ENCODE assay signal across 1 cellular context in the genomic region with DNA sequence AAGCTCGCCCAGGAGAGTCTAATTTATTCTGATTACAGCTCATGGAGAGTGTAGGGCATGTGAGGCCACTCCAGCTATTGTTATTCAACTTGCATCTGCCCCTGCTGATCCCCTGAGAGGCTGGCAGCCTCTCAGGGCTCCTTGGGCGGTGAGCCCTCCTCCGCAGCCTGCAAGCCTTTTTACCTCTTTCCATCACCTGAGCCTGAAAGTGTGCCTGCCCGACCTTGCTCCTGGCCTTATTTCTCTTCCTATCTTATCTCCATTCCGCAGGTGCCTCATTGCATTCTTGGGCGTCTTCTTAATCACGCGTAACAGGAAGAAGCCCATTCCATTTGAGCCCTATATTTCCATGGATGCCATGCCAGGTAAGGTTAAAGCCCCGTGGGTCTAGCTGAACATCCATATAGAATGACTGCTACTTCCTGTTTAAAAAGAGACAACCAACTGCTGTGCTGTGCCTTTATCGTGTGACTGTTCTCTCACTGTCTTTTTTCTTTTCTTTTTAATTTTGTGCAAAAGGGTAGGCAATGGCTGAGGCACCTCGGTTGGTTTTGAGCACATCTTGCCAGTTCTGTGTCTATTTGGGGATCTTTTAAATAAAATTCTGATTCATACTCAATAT.
TF ChIP-seq lines count a peak whose summit lies in the region.

No MANE protein-coding gene starts in this region.

TF ChIP-seq in neural cell, 6 proteins besides CTCF, POLR2A, EP300 and RAD21:
- no peak for TF ChIP-seq EZH2 (IDR thresholded peaks at IDR 0.05; ENCODE audit: borderline replicate concordance, insufficient read depth, low read length, poor library complexity, severe bottlenecking)
- TF ChIP-seq, protein P1, sequence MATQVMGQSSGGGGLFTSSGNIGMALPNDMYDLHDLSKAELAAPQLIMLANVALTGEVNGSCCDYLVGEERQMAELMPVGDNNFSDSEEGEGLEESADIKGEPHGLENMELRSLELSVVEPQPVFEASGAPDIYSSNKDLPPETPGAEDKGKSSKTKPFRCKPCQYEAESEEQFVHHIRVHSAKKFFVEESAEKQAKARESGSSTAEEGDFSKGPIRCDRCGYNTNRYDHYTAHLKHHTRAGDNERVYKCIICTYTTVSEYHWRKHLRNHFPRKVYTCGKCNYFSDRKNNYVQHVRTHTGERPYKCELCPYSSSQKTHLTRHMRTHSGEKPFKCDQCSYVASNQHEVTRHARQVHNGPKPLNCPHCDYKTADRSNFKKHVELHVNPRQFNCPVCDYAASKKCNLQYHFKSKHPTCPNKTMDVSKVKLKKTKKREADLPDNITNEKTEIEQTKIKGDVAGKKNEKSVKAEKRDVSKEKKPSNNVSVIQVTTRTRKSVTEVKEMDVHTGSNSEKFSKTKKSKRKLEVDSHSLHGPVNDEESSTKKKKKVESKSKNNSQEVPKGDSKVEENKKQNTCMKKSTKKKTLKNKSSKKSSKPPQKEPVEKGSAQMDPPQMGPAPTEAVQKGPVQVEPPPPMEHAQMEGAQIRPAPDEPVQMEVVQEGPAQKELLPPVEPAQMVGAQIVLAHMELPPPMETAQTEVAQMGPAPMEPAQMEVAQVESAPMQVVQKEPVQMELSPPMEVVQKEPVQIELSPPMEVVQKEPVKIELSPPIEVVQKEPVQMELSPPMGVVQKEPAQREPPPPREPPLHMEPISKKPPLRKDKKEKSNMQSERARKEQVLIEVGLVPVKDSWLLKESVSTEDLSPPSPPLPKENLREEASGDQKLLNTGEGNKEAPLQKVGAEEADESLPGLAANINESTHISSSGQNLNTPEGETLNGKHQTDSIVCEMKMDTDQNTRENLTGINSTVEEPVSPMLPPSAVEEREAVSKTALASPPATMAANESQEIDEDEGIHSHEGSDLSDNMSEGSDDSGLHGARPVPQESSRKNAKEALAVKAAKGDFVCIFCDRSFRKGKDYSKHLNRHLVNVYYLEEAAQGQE (IDR thresholded peaks at IDR 0.05; ENCODE audit: borderline replicate concordance), result no peak
- no peak for TF ChIP-seq TAF1 (IDR thresholded peaks at IDR 0.05; ENCODE audit: low read depth)
- no peak for TF ChIP-seq MXI1 (conservative IDR thresholded peaks at IDR 0.05; ENCODE audit: poor library complexity, severe bottlenecking)
- no peak for TF ChIP-seq POLR2AphosphoS5 (IDR thresholded peaks at IDR 0.05)
- no peak for TF ChIP-seq SMC3 (conservative IDR thresholded peaks at IDR 0.05; ENCODE audit: poor library complexity)
